In genomic region chr16:5509336-5509735, GRCh38 we compare ENCODE assay signal across 21 cellular contexts.
"Had no signal": no experiment of that assay in that cellular context is flagged by ENCODE, and none has a peak within 500 bp of the region (broad histone marks: within the 10 kb centered on the region; RNA-seq: fewer than 3 reads in every experiment).

No MANE protein-coding gene starts in this region.

- H3K9me3 Mint-ChIP-seq: endodermal cell had no signal

- H3K9me3 ChIP-seq: esophagus squamous epithelium, gastrocnemius medialis, heart right ventricle, left lung, lower lobe of right lung, mucosa of descending colon had no signal

- H3K4me3 Mint-ChIP-seq: effector memory CD8-positive, alpha-beta T cell; endodermal cell; mesothelial cell of epicardium had no signal

- H3K36me3 Mint-ChIP-seq: mesothelial cell of epicardium had no signal

- DNase-seq: dermis blood vessel endothelial cell; effector CD8-positive, alpha-beta T cell; effector memory CD8-positive, alpha-beta T cell; endodermal cell; esophagus squamous epithelium; foreskin fibroblast; foreskin melanocyte; gastrocnemius medialis; glutamatergic neuron; head of caudate nucleus; heart right ventricle; hippocampal formation; left cardiac atrium; left lung; left ventricle myocardium superior; mesenchymal stem cell had no signal

- H3K27ac ChIP-seq: coronary artery, epithelial cell of prostate, esophagus squamous epithelium, gastrocnemius medialis, heart right ventricle, left lung, lower lobe of right lung had no signal

- H3K4me1 ChIP-seq: gastrocnemius medialis, heart right ventricle, left lung, lower lobe of right lung had no signal

- H3K4me1 Mint-ChIP-seq: mesothelial cell of epicardium had no signal

- H3K4me3 ChIP-seq: coronary artery, esophagus squamous epithelium, gastrocnemius medialis, heart right ventricle, left lung, lower lobe of right lung, mucosa of descending colon had no signal

- H3K36me3 ChIP-seq: esophagus squamous epithelium, gastrocnemius medialis, heart right ventricle, left lung, lower lobe of right lung had no signal

- ATAC-seq: effector memory CD8-positive, alpha-beta T cell; gastrocnemius medialis; heart right ventricle; left cardiac atrium; left lung; left ventricle myocardium superior had no signal

- H3K27me3 ChIP-seq: gastrocnemius medialis had no signal

- H3K27ac Mint-ChIP-seq: effector memory CD8-positive, alpha-beta T cell; endodermal cell; mesothelial cell of epicardium had no signal
